1 cellular context compared by ENCODE assay signal in the genomic region with DNA sequence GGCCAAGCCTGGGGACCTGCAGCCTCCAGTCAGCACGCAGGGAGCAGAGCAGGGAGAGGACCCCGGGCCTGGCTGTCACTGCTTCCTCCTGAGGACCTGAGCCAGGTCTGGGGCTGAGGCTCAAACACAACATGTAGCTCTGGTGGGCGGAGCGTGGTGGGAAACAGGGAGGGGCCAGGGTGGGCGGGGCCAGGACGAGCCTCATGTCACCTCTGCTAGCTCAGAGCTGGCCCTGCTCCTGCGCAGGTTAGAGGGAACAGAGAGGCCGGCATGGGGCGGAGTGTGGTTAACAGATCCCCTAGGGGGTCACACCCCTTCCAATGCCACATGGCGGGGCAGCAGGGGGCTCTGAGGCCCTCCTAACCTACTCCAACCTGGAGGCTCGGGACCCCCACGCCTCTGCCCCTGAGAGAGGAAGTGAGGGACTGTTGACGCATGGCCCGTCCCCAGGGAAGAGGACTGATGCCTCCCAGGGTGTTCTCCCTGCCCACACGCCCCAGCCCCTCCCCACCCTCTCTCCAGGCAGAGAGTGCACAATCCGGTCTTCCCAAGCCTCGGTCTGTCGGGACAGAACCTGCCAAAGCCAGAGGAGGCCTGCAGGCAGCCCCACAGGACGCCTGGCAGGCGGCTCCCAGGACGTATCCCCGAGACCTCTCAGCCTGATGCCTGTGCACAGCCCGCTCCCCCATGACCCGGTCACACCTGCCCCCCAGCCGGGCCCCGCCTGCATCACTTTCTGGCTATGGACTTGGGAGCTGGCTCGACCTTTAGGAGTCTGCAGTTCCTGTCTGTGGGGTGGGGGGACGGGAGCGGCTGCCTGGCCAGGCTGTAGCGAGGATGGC.
TF ChIP-seq lines count a peak whose summit lies in the region.

No MANE protein-coding gene starts in this region.

TF ChIP-seq in K562, 482 proteins besides CTCF, POLR2A, EP300 and RAD21 (continues in another document):
- TF ChIP-seq ZNF41 (CRISPR knock-in tag; conservative IDR thresholded peaks at IDR 0.05) (no peak), CC2D1A (IDR thresholded peaks at IDR 0.05) (no peak), ZBED1 (IDR thresholded peaks at IDR 0.05) (0 out of 2 replicates have a peak, but pooled peaks have one; percentile 13), JUND (IDR thresholded peaks at IDR 0.05; ENCODE audit: borderline replicate concordance, low read depth, low read length) (0 out of 2 replicates have a peak, but pooled peaks have one; percentile 2), JUND (tag; IDR thresholded peaks at IDR 0.05; ENCODE audit: borderline replicate concordance, low read depth, low read length) (no peak), ZNF830 (CRISPR knock-in tag; IDR thresholded peaks at IDR 0.05) (no peak), ZNF212 (CRISPR knock-in tag; IDR thresholded peaks at IDR 0.05) (no peak), DACH1 (IDR thresholded peaks at IDR 0.05; ENCODE audit: partially characterized antibody) (no peak), CXXC5 (CRISPR knock-in tag; IDR thresholded peaks at IDR 0.05) (peak; percentile 55), ETS1 (conservative IDR thresholded peaks at IDR 0.05; ENCODE audit: control insufficient read depth, low read depth, low read length) (peak; percentile 72; the same call in 1 of the 2 replicates), RERE (CRISPR knock-in tag; IDR thresholded peaks at IDR 0.05; ENCODE audit: borderline replicate concordance) (no peak), RBM34 (IDR thresholded peaks at IDR 0.05; ENCODE audit: borderline replicate concordance, insufficient read depth, low read length) (no peak), ZNF224 (CRISPR knock-in tag; IDR thresholded peaks at IDR 0.05) (no peak), ZNF140 (CRISPR knock-in tag; IDR thresholded peaks at IDR 0.05) (no peak), SIRT6 (IDR thresholded peaks at IDR 0.05; ENCODE audit: low read depth, low read length) (no peak), THAP12 (CRISPR knock-in tag; IDR thresholded peaks at IDR 0.05) (0 out of 2 replicates have a peak, but pooled peaks have one; percentile 16), FOXK2 (conservative IDR thresholded peaks at IDR 0.05 in 1 of 2, IDR thresholded peaks at IDR 0.05 in 1 of 2; ENCODE audit: low read depth in 2 of 2) (peak; percentile 79 to 87; a peak in 3 of 4 replicates), CBX8 (IDR thresholded peaks at IDR 0.05; ENCODE audit: borderline replicate concordance, extremely low read depth, low read depth, low read length, poor library complexity, severe bottlenecking) (no peak), ZNF592 (IDR thresholded peaks at IDR 0.05) (no peak), ZNF23 (CRISPR knock-in tag; IDR thresholded peaks at IDR 0.05) (no peak), FOXP4 (CRISPR knock-in tag; IDR thresholded peaks at IDR 0.05; ENCODE audit: borderline replicate concordance) (no peak), PKNOX1 (IDR thresholded peaks at IDR 0.05) (peak; percentile 43), SAP30 (IDR thresholded peaks at IDR 0.05; ENCODE audit: borderline replicate concordance, insufficient read depth, low read depth, low read length, poor library complexity, severe bottlenecking) (no peak), POLR2AphosphoS5 (IDR thresholded peaks at IDR 0.05; ENCODE audit: control insufficient read depth, insufficient read depth, low read depth, low read length) (peak; percentile 72), ZZZ3 (IDR thresholded peaks at IDR 0.05) (no peak), PRPF4 (IDR thresholded peaks at IDR 0.05; ENCODE audit: insufficient read depth, low read depth, low read length, poor library complexity, severe bottlenecking) (no peak), HNRNPK (IDR thresholded peaks at IDR 0.05; ENCODE audit: low read depth, low read length, poor library complexity, severe bottlenecking) (no peak), SNRNP70 (optimal IDR thresholded peaks at IDR 0.05; ENCODE audit: low read depth, low read length) (no peak), TAF1 (IDR thresholded peaks at IDR 0.05; ENCODE audit: control insufficient read depth, extremely low read depth, insufficient read depth, low read length, severe bottlenecking) (peak; percentile 65), ZNF444 (CRISPR knock-in tag; IDR thresholded peaks at IDR 0.05) (no peak), PHTF2 (CRISPR knock-in tag; IDR thresholded peaks at IDR 0.05) (no peak), SRF (CRISPR knock-in tag; IDR thresholded peaks at IDR 0.05) (peak in 1 of 2 experiments; percentile 51; a peak in 1 of 4 replicates), FOXA3 (CRISPR knock-in tag; conservative IDR thresholded peaks at IDR 0.05 in 1 of 2, IDR thresholded peaks at IDR 0.05 in 1 of 2) (no peak)
